ENCODE assay signal across 12 cellular contexts in the genomic region with DNA sequence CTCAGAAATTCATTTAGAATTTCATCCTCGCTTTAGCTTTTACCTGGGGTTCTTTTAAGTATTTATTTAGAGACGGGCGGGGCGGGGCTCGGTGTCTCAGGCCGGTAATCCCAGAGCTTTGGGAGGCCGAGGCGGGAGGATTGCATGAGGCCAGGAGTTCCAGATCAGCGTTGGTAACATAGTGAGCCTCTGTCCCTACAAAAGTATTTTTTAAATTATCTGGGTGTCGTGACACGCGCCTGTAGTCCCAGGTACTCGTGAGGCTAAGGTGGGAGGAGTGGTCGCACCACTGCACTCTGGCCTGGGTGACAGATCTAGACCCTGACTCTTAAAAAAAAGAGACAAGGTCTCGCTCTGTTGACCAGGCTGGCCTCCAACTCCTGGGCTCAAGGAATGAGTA.
DNase-seq lines count a peak whose midpoint lies in the region; ATAC-seq and TF ChIP-seq lines count a peak whose summit lies in the region.
"Had no signal": no experiment of that assay in that cellular context is flagged by ENCODE, and none has a peak within 500 bp of the region (broad histone marks: within the 10 kb centered on the region; RNA-seq: fewer than 3 reads in every experiment).

No MANE protein-coding gene starts in this region.

- no peaks in the 10 kb centered on the region for H3K9me2 ChIP-seq in OCI-LY1 (ENCODE audit: low read depth, low read length)

- TF ChIP-seq CTCF in OCI-LY1 (IDR thresholded peaks at IDR 0.05; ENCODE audit: low read length), result no peak

- peaks cover 39% of the 10 kb centered on the region for H3K36me3 ChIP-seq in OCI-LY1 (ENCODE audit: insufficient read depth, low read length)

- H2AFZ ChIP-seq in OCI-LY1 (ENCODE audit: low read length), result no peak overlapping the region

- H4K20me1 ChIP-seq in OCI-LY1 (ENCODE audit: insufficient read depth, low read length), result no peaks in the 10 kb centered on the region

- no peaks in the 10 kb centered on the region for H3K27me3 ChIP-seq in OCI-LY1 (ENCODE audit: insufficient read depth, low read length)

- no peak for ATAC-seq in effector memory CD8-positive, alpha-beta T cell (replicated peaks)
- ATAC-seq in GM21528 (IDR thresholded peaks at IDR 0.05; ENCODE audit: low FRiP score, unreplicated experiment), result no peak

- peak overlapping the region; percentile 99 for H3K27ac Mint-ChIP-seq in effector memory CD8-positive, alpha-beta T cell

- H3K9me3 ChIP-seq in OCI-LY1 (ENCODE audit: low read length), result no peaks in the 10 kb centered on the region

- peak overlapping the region; percentile 96 to 97 for H3K4me3 Mint-ChIP-seq in effector memory CD8-positive, alpha-beta T cell

- peak overlapping the region; percentile 80 for H3K4me2 ChIP-seq in OCI-LY1 (ENCODE audit: low read length)

- H3K9me3 Mint-ChIP-seq in effector memory CD8-positive, alpha-beta T cell, result no peaks in the 10 kb centered on the region

- peak overlapping the region; percentile 75 for H3K9ac ChIP-seq in OCI-LY1 (ENCODE audit: low read length)

- H3K27me3 Mint-ChIP-seq in effector memory CD8-positive, alpha-beta T cell, result no peaks in the 10 kb centered on the region

- peaks cover 32% of the 10 kb centered on the region for H3K4me1 ChIP-seq in OCI-LY1 (ENCODE audit: insufficient read depth, low read length, severe bottlenecking)

- peaks cover 17 to 27% of the 10 kb centered on the region in 2 donors for H3K4me1 Mint-ChIP-seq in effector memory CD8-positive, alpha-beta T cell (ENCODE audit: low read depth in 2 of 2)

- DNase-seq in DMS53 (lab: John Stamatoyannopoulos, UW) (peak; percentile 12), DMS53 treated with DMSO at 0.1 percent for 48 hours (lab: John Stamatoyannopoulos, UW; ENCODE audit: unreplicated experiment) (no peak), retina (peak; percentile 28), D341Med (ENCODE audit: low spot score) (no peak), middle frontal gyrus (ENCODE audit: extremely low spot score, low spot score) (no peak)
- DNase-seq in effector memory CD8-positive, alpha-beta T cell, result no peak
- DNase-seq: 8988T, kidney glomerular epithelial cell, NCI-H1694 treated with DMSO at 0.1 percent for 48 hours, small intestine had no signal

- no peaks in the 10 kb centered on the region for H3F3A ChIP-seq in OCI-LY1 (ENCODE audit: insufficient read depth, low read length)

- H3K4me3 ChIP-seq in OCI-LY1 (ENCODE audit: low read depth, low read length, poor library complexity, severe bottlenecking), result peak overlapping the region; percentile 86

- H3K36me3 Mint-ChIP-seq in effector memory CD8-positive, alpha-beta T cell (ENCODE audit: insufficient read depth), result peaks cover 61% of the 10 kb centered on the region

- peaks cover 33% of the 10 kb centered on the region for H3K79me2 ChIP-seq in OCI-LY1 (ENCODE audit: insufficient read depth, low read length)

- H3K27ac ChIP-seq in OCI-LY1 (ENCODE audit: low read depth, low read length, poor library complexity, severe bottlenecking), result peak overlapping the region; percentile 94

Comparison
In these comparisons a context has a peak if more than half of its experiments do, and no peak if none do; other contexts are left out.
1. DNase-seq: peak in DMS53 (single experiment) and retina (single experiment); none in DMS53 treated with DMSO at 0.1 percent for 48 hours (single experiment), effector memory CD8-positive, alpha-beta T cell (0 of 3), D341Med (single experiment) and middle frontal gyrus (single experiment).